In the genomic region with DNA sequence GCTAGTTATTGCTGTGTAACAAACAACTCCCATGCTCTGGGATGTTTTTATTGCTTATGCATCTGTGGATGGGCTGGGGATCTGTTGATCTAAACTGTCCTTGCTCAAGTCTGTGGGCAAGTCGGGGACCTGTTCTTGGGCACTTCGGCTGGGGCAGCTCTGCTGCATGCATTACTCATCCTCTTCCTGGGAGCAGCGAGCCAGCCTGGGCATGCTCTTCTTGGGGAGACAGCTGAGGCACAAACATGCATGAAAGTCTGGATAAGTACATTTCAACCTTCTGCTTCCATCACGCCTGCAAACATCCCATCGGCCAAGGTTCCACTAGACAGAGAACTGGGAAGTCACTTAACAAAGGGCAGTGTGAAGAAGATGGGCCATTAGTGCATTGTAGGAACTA, we compare ENCODE assay signal across 19 cellular contexts.
DNase-seq lines count a peak whose midpoint lies in the region; ATAC-seq, FAIRE-seq and TF ChIP-seq lines count a peak whose summit lies in the region.
"Had no signal": no experiment of that assay in that cellular context is flagged by ENCODE, and none has a peak within 500 bp of the region (broad histone marks: within the 10 kb centered on the region; RNA-seq: fewer than 3 reads in every experiment).

No MANE protein-coding gene starts in this region.

- H3K4me3 ChIP-seq in HEK293 (ENCODE audit: low read depth, low read length) (no peak overlapping the region), epithelial cell of esophagus (ENCODE audit: low read length) (no peak overlapping the region), spleen (no peak overlapping the region)
- H3K4me3 ChIP-seq: GM23338 had no signal

- ATAC-seq in HG02678 (IDR thresholded peaks at IDR 0.05; ENCODE audit: unreplicated experiment): no peak
- ATAC-seq: GM23338 had no signal

- no peaks in the 10 kb centered on the region for H3K36me3 ChIP-seq in HEK293 (ENCODE audit: control insufficient read depth in 2 of 2, insufficient read depth in 1 of 2, low read length in 2 of 2)
- no peaks in the 10 kb centered on the region for H3K36me3 ChIP-seq in spleen

- DNase-seq in RWPE1 (ENCODE audit: low spot score): peak; percentile 83
- peak; percentile 94 for DNase-seq in epithelial cell of esophagus (ENCODE audit: low read depth)
- peak; percentile 72 for DNase-seq in spleen
- no peak for DNase-seq in GM12892 (ENCODE audit: insufficient read length)
- DNase-seq in NCI-H2196 treated with DMSO at 0.1 percent for 48 hours (lab: John Stamatoyannopoulos, UW; ENCODE audit: unreplicated experiment): no peak
- DNase-seq: CD8-positive, alpha-beta memory T cell; DND-41; GDM1; IMR-90; Karpas-422; MM.1S; NCI-H1105; NCI-H1694 treated with DMSO at 0.1 percent for 48 hours; NCI-H526 treated with DMSO at 0.1 percent for 48 hours; OCI-M1 had no signal

- TF ChIP-seq POLR2A in spleen (IDR thresholded peaks at IDR 0.05) (no peak), GM12892 (IDR thresholded peaks at IDR 0.05; ENCODE audit: low read depth, low read length) (no peak)

- POLR2A ChIA-PET in HEK293 (lab: Yijun Ruan, JAX): no interaction called here
- POLR2A ChIA-PET in RWPE1 (lab: Yijun Ruan, JAX; ENCODE audit: low non-redundant PET): no interaction called here

- H3K27ac ChIP-seq in HEK293 (ENCODE audit: extremely low read depth, low read depth, low read length) (no peak overlapping the region), RWPE1 (peak overlapping the region; percentile 67), spleen (no peak overlapping the region)

- FAIRE-seq in GM12892 (lab: Jason Lieb, UNC): no peak
- FAIRE-seq: GM12891 had no signal

- peaks cover 7% of the 10 kb centered on the region for H3K4me1 ChIP-seq in HEK293 (ENCODE audit: control insufficient read depth, insufficient read depth, low read length)
- H3K4me1 ChIP-seq in spleen: peaks cover 31 to 92% (median 72%) of the 10 kb centered on the region in 6 donors

- CTCF ChIA-PET in HEK293 (lab: Yijun Ruan, JAX) (interaction anchor here (0.5 to 6.5 kb wide), 3 partner anchors 9 to 302 kb away, joined by 3 to 175 read pairs (median 3); no protein-coding TSS in a partner anchor), RWPE1 (lab: Yijun Ruan, JAX) (interaction anchor here (3.3 kb wide), 1 partner anchor 176 kb away, joined by 55 read pairs; no protein-coding TSS in a partner anchor)

- intact Hi-C loops in spleen (cut with DNase I; ENCODE audit: low total_unique reads): no loop called here

- no peak for TF ChIP-seq CTCF in HEK293 (tag by site-specific recombination; IDR thresholded peaks at IDR 0.05)
- TF ChIP-seq CTCF in RWPE1 (conservative IDR thresholded peaks at IDR 0.05; ENCODE audit: low read depth): no peak
- no peak for TF ChIP-seq CTCF in epithelial cell of esophagus (IDR thresholded peaks at IDR 0.05; ENCODE audit: insufficient read depth, low read depth, low read length, missing control alignments)
- TF ChIP-seq CTCF in spleen (IDR thresholded peaks at IDR 0.05 in 8 of 11, conservative IDR thresholded peaks at IDR 0.05 in 3 of 11): no peak

- no peaks in the 10 kb centered on the region for H3K27me3 ChIP-seq in spleen (replicated peaks in 1 of 7)

- H3K9me3 ChIP-seq in HEK293 (ENCODE audit: control insufficient read depth, insufficient read depth, low read depth, low read length) (no peaks in the 10 kb centered on the region), spleen (no peaks in the 10 kb centered on the region)

- WGBS in spleen, 5 donors: 80 to 96% (median 90%) methylated on average over 5 of the region's 5 CpGs

TF ChIP-seq in HEK293, 187 proteins besides CTCF, POLR2A, EP300 and RAD21:
- TF ChIP-seq RBAK (tag by site-specific recombination; IDR thresholded peaks at IDR 0.05) (0 out of 2 replicates have a peak, but pooled peaks have one; percentile 0), ZNF785 (tag by site-specific recombination; IDR thresholded peaks at IDR 0.05) (no peak), ZNF174 (tag by site-specific recombination; IDR thresholded peaks at IDR 0.05) (no peak)

Comparison
In these comparisons a context has a peak if more than half of its experiments do, and no peak if none do; other contexts are left out.
1. DNase-seq: peak in RWPE1 (single experiment), epithelial cell of esophagus (single experiment) and spleen (single experiment); none in GM12892 (single experiment) and NCI-H2196 treated with DMSO at 0.1 percent for 48 hours (single experiment).